Comparison of ENCODE assay signal across 9 cellular contexts in genomic region chr12:106918746-106919145, GRCh38. TPM values are rescaled to one million over a fixed set of nuclear protein-coding genes. Genes with fewer than 3 reads are reported as not detected.
DNase-seq lines count a peak whose midpoint lies in the region; ATAC-seq and TF ChIP-seq lines count a peak whose summit lies in the region.
"Had no signal": no experiment of that assay in that cellular context is flagged by ENCODE, and none has a peak within 500 bp of the region (broad histone marks: within the 10 kb centered on the region; RNA-seq: fewer than 3 reads in every experiment).

No MANE protein-coding gene starts in this region.

- no peak overlapping the region for H3K9ac ChIP-seq in iPS-20b (ENCODE audit: low read depth, low read length)

- intact Hi-C loops in psoas muscle (cut with DNase I): loop anchor here in 1 of 2 donors (10.0 kb wide), 1 partner anchor 184 kb away; no protein-coding TSS in a partner anchor

- H3K9me3 ChIP-seq in iPS-20b (ENCODE audit: insufficient read depth, low read depth, low read length): no peaks in the 10 kb centered on the region
- no peaks in the 10 kb centered on the region for H3K9me3 ChIP-seq in psoas muscle

- H3K36me3 ChIP-seq in iPS-20b (ENCODE audit: insufficient read depth, low read depth, low read length) (no peaks in the 10 kb centered on the region), psoas muscle (ENCODE audit: insufficient read depth in 1 of 2, low read depth in 1 of 2) (no peaks in the 10 kb centered on the region)

- CTCF ChIA-PET in RWPE1 (lab: Yijun Ruan, JAX): interaction anchor here (0.5 to 1.7 kb wide), 13 partner anchors 15 to 1532 kb away, joined by 3 to 10 read pairs (median 5); partner anchors contain the start of gene POLR3B

- 23 to 32% (median 26%) methylated on average over 3 of the region's 3 CpGs for WGBS in psoas muscle, 3 donors

- H3K4me1 ChIP-seq in iPS-20b (ENCODE audit: insufficient read depth, low read length) (peaks cover 19% of the 10 kb centered on the region; the same call in 1 of the 2 replicates), psoas muscle (no peaks in the 10 kb centered on the region)

- TF ChIP-seq CTCF in RWPE1 (conservative IDR thresholded peaks at IDR 0.05; ENCODE audit: low read depth) (peak; percentile 68), psoas muscle (IDR thresholded peaks at IDR 0.05) (no peak)

- H3K27ac ChIP-seq in RWPE1: no peak overlapping the region
- no peak overlapping the region for H3K27ac ChIP-seq in iPS-20b (ENCODE audit: low read length)
- no peak overlapping the region for H3K27ac ChIP-seq in psoas muscle

- POLR2A ChIA-PET in RWPE1 (lab: Yijun Ruan, JAX; ENCODE audit: low non-redundant PET): no interaction called here

- peak overlapping the region; percentile 34; the same call in 1 of the 2 replicates for H3K4me3 ChIP-seq in iPS-20b (ENCODE audit: low read length)
- H3K4me3 ChIP-seq in psoas muscle: no peak overlapping the region

- H3K27me3 ChIP-seq in iPS-20b (ENCODE audit: insufficient read depth, low read length) (no peaks in the 10 kb centered on the region), psoas muscle (ENCODE audit: insufficient read depth in 3 of 3, low read length in 2 of 3) (no peaks in the 10 kb centered on the region)

- DNase-seq in DMS153 treated with DMSO at 0.1 percent for 48 hours (lab: John Stamatoyannopoulos, UW; ENCODE audit: unreplicated experiment) (peak; percentile 42), Kasumi-1 (lab: John Stamatoyannopoulos, UW) (peak; percentile 43 to 47), RWPE1 (ENCODE audit: low spot score) (peak; percentile 24), psoas muscle (no peak)
- DNase-seq in stimulated activated naive CD4-positive, alpha-beta T cell treated with Interleukin-2 at 50 U/mL for 16 hours (lab: John Stamatoyannopoulos, UW): no peak
- DNase-seq: HCEC 1CT had no signal

- ATAC-seq in psoas muscle: no peak
- ATAC-seq in GM21723 (IDR thresholded peaks at IDR 0.05; ENCODE audit: unreplicated experiment): no peak
- no peak for ATAC-seq in GM18909 (IDR thresholded peaks at IDR 0.05; ENCODE audit: poor library complexity, unreplicated experiment)

RNA-seq across cellular contexts. Expression of gene TMEM263, which starts 37.0 kb away (rescaled TPM):
- 10 to 100 TPM; 13.4 to 18.2 (median 16.4) TPM for total RNA-seq in psoas muscle
- 10 to 100 TPM in 2 of 3 donors, 1 to 10 TPM in 1; 9.5 to 20.8 (median 12.4) TPM for polyA plus RNA-seq in psoas muscle

Comparison
In these comparisons a context has a peak if more than half of its experiments do, and no peak if none do; other contexts are left out.
1. DNase-seq: peak in DMS153 treated with DMSO at 0.1 percent for 48 hours (single experiment), Kasumi-1 (2 of 2) and RWPE1 (single experiment); none in psoas muscle (0 of 2) and stimulated activated naive CD4-positive, alpha-beta T cell treated with Interleukin-2 at 50 U/mL for 16 hours (single experiment).